28 cellular contexts compared by ENCODE assay signal in the genomic region with DNA sequence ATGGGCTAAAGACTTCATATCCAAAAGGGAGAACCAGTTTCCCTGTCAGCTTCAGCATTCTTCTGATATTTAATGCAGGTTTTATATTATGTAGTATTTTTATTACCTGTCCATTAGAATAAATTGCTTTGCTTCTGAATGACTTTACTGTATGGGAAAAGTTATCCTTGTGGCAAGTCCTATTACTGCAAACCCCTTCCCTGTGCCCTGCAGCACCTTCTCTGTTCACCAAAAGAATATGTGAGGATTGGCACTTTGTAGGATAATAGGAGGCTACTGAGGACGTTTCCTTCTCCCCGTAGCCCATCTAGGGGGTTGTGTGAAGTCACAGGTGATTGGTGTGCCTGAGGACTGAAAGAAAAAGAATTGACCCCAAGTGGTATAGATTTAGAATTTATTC.
"Had no signal": no experiment of that assay in that cellular context is flagged by ENCODE, and none has a peak within 500 bp of the region (broad histone marks: within the 10 kb centered on the region; RNA-seq: fewer than 3 reads in every experiment).

No MANE protein-coding gene starts in this region.

- H3K4me3 ChIP-seq: MG63, SJCRH30, SK-N-MC had no signal

- H3K9me3 ChIP-seq: MG63, SJCRH30 had no signal

- H3K27me3 Mint-ChIP-seq: activated CD4-positive, alpha-beta T cell treated with anti-CD3 and anti-CD28 coated beads, Interleukin-2, amount 10 ng/mL, durations not matched to agents 7 days and 5 days; activated naive CD4-positive, alpha-beta T cell treated with anti-CD3 and anti-CD28 coated beads, Interleukin-2, amount 10 ng/mL, durations not matched to agents 7 days and 5 days; activated naive CD8-positive, alpha-beta T cell; activated naive CD8-positive, alpha-beta T cell treated with anti-CD3 and anti-CD28 coated beads, Interleukin-2, amount 50 U/mL, for 24 hours; activated T-cell treated with anti-CD3 and anti-CD28 coated beads, Interleukin-2, amount 50 U/mL, for 24 hours; brain had no signal

- H3K36me3 Mint-ChIP-seq: brain had no signal

- H3K27ac ChIP-seq: SJCRH30, SK-N-MC, WERI-Rb-1 had no signal

- ATAC-seq: activated CD8-positive, alpha-beta T cell treated with anti-CD3 and anti-CD28 coated beads, Interleukin-2, amount 10 ng/mL, durations not matched to agents 7 days and 5 days; activated naive CD8-positive, alpha-beta T cell treated with anti-CD3 and anti-CD28 coated beads, Interleukin-2, amount 50 U/mL, for 24 hours; Panc1 had no signal

- H3K27me3 ChIP-seq: MG63, SJCRH30 had no signal

- H3K9me3 Mint-ChIP-seq: activated CD4-positive, alpha-beta T cell treated with anti-CD3 and anti-CD28 coated beads, Interleukin-2, amount 10 ng/mL, durations not matched to agents 7 days and 5 days; activated naive CD4-positive, alpha-beta T cell treated with anti-CD3 and anti-CD28 coated beads, Interleukin-2, amount 10 ng/mL, durations not matched to agents 7 days and 5 days; activated naive CD8-positive, alpha-beta T cell treated with anti-CD3 and anti-CD28 coated beads, Interleukin-2, amount 50 U/mL, for 24 hours; activated T-cell treated with anti-CD3 and anti-CD28 coated beads, Interleukin-2, amount 50 U/mL, for 24 hours; brain had no signal

- H3K4me1 ChIP-seq: SJCRH30 had no signal

- DNase-seq: activated CD4-positive, alpha-beta T cell treated with anti-CD3 and anti-CD28 coated beads, Interleukin-2, amount 10 ng/mL, durations not matched to agents 7 days and 5 days; activated CD4-positive, alpha-beta T cell treated with anti-CD3 and anti-CD28 coated beads, Interleukin-2, amount 50 U/mL, for 48 hours; activated CD8-positive, alpha-beta T cell treated with anti-CD3 and anti-CD28 coated beads, Interleukin-2, amount 10 ng/mL, durations not matched to agents 7 days and 5 days; activated effector memory CD4-positive, alpha-beta T cell treated with Interleukin-2 at 50 U/mL for 16 hours; activated naive CD4-positive, alpha-beta T cell treated with anti-CD3 and anti-CD28 coated beads, Interleukin-2, amount 10 ng/mL, durations not matched to agents 7 days and 5 days; activated naive CD8-positive, alpha-beta T cell treated with anti-CD3 and anti-CD28 coated beads, Interleukin-2, amount 50 U/mL, for 24 hours; activated T-cell treated with anti-CD3 and anti-CD28 coated beads, Interleukin-2, amount 50 U/mL, for 24 hours; anterior cingulate cortex; caudate nucleus; Kasumi-1; KBM-7; MG63; NCI-H1048; NCI-H187; NCI-H2029 treated with DMSO at 0.1 percent for 48 hours; NCI-H2107; NCI-H2171; NCI-H510A; NCI-H526; NCI-H774; SHP77; SJCRH30; T1000; WERI-Rb-1 had no signal

- H3K4me3 Mint-ChIP-seq: activated CD4-positive, alpha-beta T cell treated with anti-CD3 and anti-CD28 coated beads, Interleukin-2, amount 10 ng/mL, durations not matched to agents 7 days and 5 days; activated CD8-positive, alpha-beta T cell treated with anti-CD3 and anti-CD28 coated beads, Interleukin-2, amount 10 ng/mL, durations not matched to agents 7 days and 5 days; activated naive CD4-positive, alpha-beta T cell treated with anti-CD3 and anti-CD28 coated beads, Interleukin-2, amount 10 ng/mL, durations not matched to agents 7 days and 5 days; activated naive CD8-positive, alpha-beta T cell; activated naive CD8-positive, alpha-beta T cell treated with anti-CD3 and anti-CD28 coated beads, Interleukin-2, amount 50 U/mL, for 24 hours; activated T-cell treated with anti-CD3 and anti-CD28 coated beads, Interleukin-2, amount 50 U/mL, for 24 hours; brain had no signal

- H3K36me3 ChIP-seq: MG63, SJCRH30, WERI-Rb-1 had no signal

- H3K27ac Mint-ChIP-seq: activated CD4-positive, alpha-beta T cell treated with anti-CD3 and anti-CD28 coated beads, Interleukin-2, amount 10 ng/mL, durations not matched to agents 7 days and 5 days; activated CD8-positive, alpha-beta T cell treated with anti-CD3 and anti-CD28 coated beads, Interleukin-2, amount 10 ng/mL, durations not matched to agents 7 days and 5 days; activated naive CD4-positive, alpha-beta T cell treated with anti-CD3 and anti-CD28 coated beads, Interleukin-2, amount 10 ng/mL, durations not matched to agents 7 days and 5 days; activated naive CD8-positive, alpha-beta T cell; activated naive CD8-positive, alpha-beta T cell treated with anti-CD3 and anti-CD28 coated beads, Interleukin-2, amount 50 U/mL, for 24 hours; activated T-cell treated with anti-CD3 and anti-CD28 coated beads, Interleukin-2, amount 50 U/mL, for 24 hours had no signal
